17 cellular contexts compared by ENCODE assay signal in genomic region chr18:79274823-79275222, GRCh38.
DNase-seq lines count a peak whose midpoint lies in the region; ATAC-seq and TF ChIP-seq lines count a peak whose summit lies in the region.
"Had no signal": no experiment of that assay in that cellular context is flagged by ENCODE, and none has a peak within 500 bp of the region (broad histone marks: within the 10 kb centered on the region; RNA-seq: fewer than 3 reads in every experiment).

No MANE protein-coding gene starts in this region.

- no peak overlapping the region for H3K27ac ChIP-seq in PC-9
- H3K27ac ChIP-seq in OCI-LY7 (ENCODE audit: low read depth, low read length, poor library complexity, severe bottlenecking), result no peak overlapping the region
- H3K27ac ChIP-seq: HL-60 had no signal

- no peaks in the 10 kb centered on the region for H3K9me3 Mint-ChIP-seq in natural killer cell
- H3K9me3 Mint-ChIP-seq: H9 had no signal

- peaks cover 15 to 22% of the 10 kb centered on the region in 2 donors for H3K4me1 Mint-ChIP-seq in natural killer cell

- no peak overlapping the region for H3K4me3 Mint-ChIP-seq in natural killer cell
- H3K4me3 Mint-ChIP-seq: H9; T-helper 2 cell treated with Interferon-gamma antibody and Interleukin-4, amounts not matched to agents 5 μg/mL and 100 μg/mL, for 36 hours had no signal

- no peaks in the 10 kb centered on the region for H3K9me2 ChIP-seq in PC-9 (ENCODE audit: insufficient read depth)
- H3K9me2 ChIP-seq in OCI-LY7 (ENCODE audit: insufficient read depth, low read length), result no peaks in the 10 kb centered on the region

- H3K27me3 Mint-ChIP-seq in natural killer cell (ENCODE audit: low read depth in 2 of 2), result no peaks in the 10 kb centered on the region

- DNase-seq in natural killer cell (no peak), PC-9 (no peak), OCI-LY7 (ENCODE audit: low spot score) (no peak), Ammon's horn (ENCODE audit: low spot score) (no peak), 8988T (no peak)
- DNase-seq: DMS 273 treated with DMSO at 0.1 percent for 48 hours, H9, NCI-H1092 treated with DMSO at 0.1 percent for 48 hours, NCI-H187, NCI-H446 treated with DMSO at 0.1 percent for 48 hours, NCI-H774, SIG-M5 had no signal

- H3K4me2 ChIP-seq in PC-9, result no peak overlapping the region
- H3K4me2 ChIP-seq in OCI-LY7 (ENCODE audit: low read length), result no peak overlapping the region

- BruUV-seq in PC-9 (replicated peaks; lab: Mats Ljungman, UMichigan) (no TSS peak), OCI-LY7 (replicated peaks; lab: Mats Ljungman, UMichigan) (no TSS peak)

- no peaks in the 10 kb centered on the region for H3K36me3 ChIP-seq in PC-9 (ENCODE audit: low read depth)
- H3K36me3 ChIP-seq in OCI-LY7 (ENCODE audit: insufficient read depth, low read length), result peaks cover 6% of the 10 kb centered on the region

- peak overlapping the region; percentile 32 to 60 for H3K27ac Mint-ChIP-seq in natural killer cell
- H3K27ac Mint-ChIP-seq: T-helper 2 cell treated with Interferon-gamma antibody and Interleukin-4, amounts not matched to agents 5 μg/mL and 100 μg/mL, for 36 hours had no signal

- no peaks in the 10 kb centered on the region for H3F3A ChIP-seq in PC-9 (ENCODE audit: insufficient read depth, low read depth)

- intact Hi-C loops in natural killer cell (cut with micrococcal nuclease) (no loop called here), PC-9 (cut with micrococcal nuclease; ENCODE audit: unreplicated experiment) (no loop called here), OCI-LY7 (cut with micrococcal nuclease; ENCODE audit: unreplicated experiment) (no loop called here)

- peak; percentile 28 for ATAC-seq in GM18498 (IDR thresholded peaks at IDR 0.05; ENCODE audit: unreplicated experiment)
- peak; percentile 14 for ATAC-seq in GM19395 (IDR thresholded peaks at IDR 0.05; ENCODE audit: unreplicated experiment)
- peak; percentile 13 for ATAC-seq in HG03460 (IDR thresholded peaks at IDR 0.05; ENCODE audit: unreplicated experiment)
- ATAC-seq in natural killer cell, result no peak

- H3K36me3 Mint-ChIP-seq in natural killer cell, result no peaks in the 10 kb centered on the region

- POLR2A ChIA-PET in PC-9 (lab: Charles Lee; ENCODE audit: unreplicated experiment), result no interaction called here
- POLR2A ChIA-PET in OCI-LY7 (lab: Charles Lee), result no interaction called here

- TF ChIP-seq CTCF in natural killer cell (IDR thresholded peaks at IDR 0.05) (no peak), PC-9 (conservative IDR thresholded peaks at IDR 0.05) (no peak), OCI-LY7 (conservative IDR thresholded peaks at IDR 0.05; ENCODE audit: low read length) (no peak)

- H3K9me3 ChIP-seq in PC-9 (ENCODE audit: insufficient read depth, low read depth) (no peaks in the 10 kb centered on the region), OCI-LY7 (ENCODE audit: low read length) (no peaks in the 10 kb centered on the region)

- H2AFZ ChIP-seq in PC-9, result no peak overlapping the region
- no peak overlapping the region for H2AFZ ChIP-seq in OCI-LY7 (ENCODE audit: low read length)

- CTCF ChIA-PET in PC-9 (lab: Charles Lee), result no interaction called here
- CTCF ChIA-PET in OCI-LY7 (lab: Charles Lee; ENCODE audit: unreplicated experiment), result no interaction called here

- no peaks in the 10 kb centered on the region for H4K20me1 ChIP-seq in PC-9 (ENCODE audit: insufficient read depth)
- H4K20me1 ChIP-seq in OCI-LY7 (ENCODE audit: insufficient read depth, low read length), result no peaks in the 10 kb centered on the region

- H3K4me3 ChIP-seq in PC-9, result no peak overlapping the region
- no peak overlapping the region for H3K4me3 ChIP-seq in OCI-LY7 (ENCODE audit: low read depth, low read length, poor library complexity, severe bottlenecking)

- H3K27me3 ChIP-seq in PC-9 (ENCODE audit: insufficient read depth, low read depth), result no peaks in the 10 kb centered on the region

- no peaks in the 10 kb centered on the region for H3K4me1 ChIP-seq in PC-9 (replicated peaks; ENCODE audit: insufficient read depth)
- H3K4me1 ChIP-seq in OCI-LY7 (ENCODE audit: insufficient read depth, low read length, poor library complexity, severe bottlenecking), result peaks cover 6% of the 10 kb centered on the region

- H3K79me2 ChIP-seq in PC-9 (ENCODE audit: low read depth) (no peaks in the 10 kb centered on the region), OCI-LY7 (ENCODE audit: insufficient read depth, low read depth, low read length) (no peaks in the 10 kb centered on the region)

Comparison
In these comparisons a context has a peak if more than half of its experiments do, and no peak if none do; other contexts are left out.
1. ATAC-seq: peak in GM18498 (single experiment), GM19395 (single experiment) and HG03460 (single experiment); none in natural killer cell (0 of 3).